In the genomic region with DNA sequence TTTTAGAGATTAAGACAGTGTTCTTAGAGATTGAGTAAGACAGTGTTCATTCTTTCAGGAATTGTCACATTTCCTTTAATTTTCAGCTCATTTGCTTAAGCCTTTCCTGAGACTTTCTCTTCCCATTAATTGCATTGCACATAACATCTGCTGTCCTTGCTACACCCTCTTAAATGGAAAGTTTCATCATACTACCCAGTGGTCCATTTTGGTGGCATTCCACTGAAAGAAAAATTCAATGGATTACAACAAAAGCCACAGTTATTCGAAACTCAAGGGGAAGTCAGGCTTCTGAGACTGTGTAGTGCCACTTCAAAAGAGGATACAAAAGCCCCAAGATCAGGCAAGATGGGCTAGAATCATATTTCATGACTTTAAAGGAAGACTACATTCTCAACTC, we compare ENCODE assay signal across 22 cellular contexts.
DNase-seq lines count a peak whose midpoint lies in the region; ATAC-seq and TF ChIP-seq lines count a peak whose summit lies in the region.
"Had no signal": no experiment of that assay in that cellular context is flagged by ENCODE, and none has a peak within 500 bp of the region (broad histone marks: within the 10 kb centered on the region; RNA-seq: fewer than 3 reads in every experiment).

No MANE protein-coding gene starts in this region.

- no peaks in the 10 kb centered on the region for H3K4me1 ChIP-seq in body of pancreas
- no peaks in the 10 kb centered on the region for H3K4me1 ChIP-seq in mucosa of descending colon (ENCODE audit: low read depth)
- H3K4me1 ChIP-seq: stomach had no signal

- H3K9me3 ChIP-seq in body of pancreas (no peaks in the 10 kb centered on the region), mucosa of descending colon (no peaks in the 10 kb centered on the region)
- H3K9me3 ChIP-seq: stomach had no signal

- no peaks in the 10 kb centered on the region for H3K27me3 ChIP-seq in body of pancreas
- H3K27me3 ChIP-seq: stomach had no signal

- WGBS in body of pancreas, 2 donors = 64 to 71% methylated on average over 1 of the region's 1 CpG

- DNase-seq in SIG-M5 treated with dmso at 0.1 percent for 504 hours (lab: John Stamatoyannopoulos, UW; ENCODE audit: unreplicated experiment) (peak; percentile 47), SIG-M5 (lab: John Stamatoyannopoulos, UW) (no peak), RPMI7951 (ENCODE audit: low read depth) (peak; percentile 7), fibroblast of mammary gland (ENCODE audit: low read depth) (peak; percentile 65), body of pancreas (no peak), mucosa of descending colon (no peak), C1 segment of cervical spinal cord (lab: John Stamatoyannopoulos, UW) (no peak)
- no peak for DNase-seq in activated CD4-positive, alpha-beta T cell treated with anti-CD3 and anti-CD28 coated beads for 4 hours
- DNase-seq: 8988T; activated effector memory CD4-positive, alpha-beta T cell treated with Interleukin-2 at 50 U/mL for 16 hours; CD4-positive, alpha-beta memory T cell; central memory CD4-positive, alpha-beta T cell; left ventricle myocardium superior; NCI-H187 treated with DMSO at 0.1 percent for 48 hours; NCI-H226; NCI-H774; OCI-M1; Right ventricle myocardium superior; stimulated activated CD4-positive, alpha-beta T cell treated with anti-CD3 and anti-CD28 coated beads, Interleukin-4, amount 100 ng/mL, for 4 hours; stomach had no signal

- ATAC-seq in body of pancreas (no peak), mucosa of descending colon (no peak)
- ATAC-seq: K562, left ventricle myocardium superior had no signal

- intact Hi-C loops in body of pancreas (cut with DNase I) = no loop called here
- intact Hi-C loops in mucosa of descending colon (cut with DNase I, micrococcal nuclease) = no loop called here

- no peak for TF ChIP-seq POLR2A in body of pancreas (IDR thresholded peaks at IDR 0.05)

- TF ChIP-seq CTCF in fibroblast of mammary gland (conservative IDR thresholded peaks at IDR 0.05; ENCODE audit: control insufficient read depth, insufficient read depth, low read depth, low read length) (no peak), body of pancreas (IDR thresholded peaks at IDR 0.05) (no peak), mucosa of descending colon (IDR thresholded peaks at IDR 0.05) (no peak)

- H3K36me3 ChIP-seq in body of pancreas (replicated peaks in 1 of 2; ENCODE audit: insufficient read depth in 1 of 2, low read depth in 2 of 2) (no peaks in the 10 kb centered on the region), mucosa of descending colon (ENCODE audit: low read depth) (no peaks in the 10 kb centered on the region)
- H3K36me3 ChIP-seq: stomach had no signal

- no peak overlapping the region for H3K27ac ChIP-seq in body of pancreas
- H3K27ac ChIP-seq: stomach, VCaP had no signal

- H3K4me3 ChIP-seq in fibroblast of mammary gland (ENCODE audit: control insufficient read depth, low read depth, low read length) = no peak overlapping the region
- no peak overlapping the region for H3K4me3 ChIP-seq in body of pancreas
- no peak overlapping the region for H3K4me3 ChIP-seq in mucosa of descending colon
- H3K4me3 ChIP-seq: K562, stomach had no signal

Comparison
In these comparisons a context has a peak if more than half of its experiments do, and no peak if none do; other contexts are left out.
1. DNase-seq: peak in SIG-M5 treated with dmso at 0.1 percent for 504 hours (single experiment), RPMI7951 (single experiment) and fibroblast of mammary gland (single experiment); none in SIG-M5 (single experiment), body of pancreas (0 of 4), activated CD4-positive, alpha-beta T cell treated with anti-CD3 and anti-CD28 coated beads for 4 hours (0 of 2), mucosa of descending colon (0 of 3) and C1 segment of cervical spinal cord (0 of 14).